7 cellular contexts compared by ENCODE assay signal in the genomic region with DNA sequence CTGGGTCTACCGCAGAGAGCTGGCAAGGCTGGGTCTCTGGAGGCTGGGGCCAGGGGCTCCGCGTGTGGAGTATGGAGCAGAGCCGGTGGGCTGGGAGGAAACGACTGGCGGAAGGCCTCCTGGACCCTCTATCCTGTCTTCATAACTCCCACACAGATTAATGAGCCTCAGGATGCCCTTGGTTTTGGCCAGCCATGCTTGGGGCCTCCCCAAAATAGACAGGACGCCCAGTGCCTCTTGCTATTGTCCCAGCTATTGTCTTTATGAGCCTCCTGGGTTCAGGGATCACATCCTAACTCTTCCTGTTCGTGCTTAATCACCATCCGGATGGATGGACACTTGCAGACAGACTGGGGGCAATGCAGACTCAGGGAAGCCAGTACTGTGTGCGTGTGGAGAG.
"Had no signal": no experiment of that assay in that cellular context is flagged by ENCODE, and none has a peak within 500 bp of the region (broad histone marks: within the 10 kb centered on the region; RNA-seq: fewer than 3 reads in every experiment).

No MANE protein-coding gene starts in this region.

- H3K9me3 ChIP-seq: tibial artery had no signal

- H3K27me3 ChIP-seq: hepatocyte, tibial artery had no signal

- H3K36me3 ChIP-seq: tibial artery had no signal

- H3K4me1 ChIP-seq: tibial artery had no signal

- H3K4me3 ChIP-seq: hepatocyte, tibial artery had no signal

- H3K27ac ChIP-seq: epithelial cell of prostate, hepatocyte, tibial artery had no signal

- DNase-seq: activated CD4-positive, alpha-beta T cell treated with anti-CD3 and anti-CD28 coated beads, Interleukin-2, amount 50 U/mL, for 4 hours; activated gamma-delta T cell; natural killer cell; occipital lobe had no signal
